ENCODE assay signal across 10 cellular contexts in genomic region chr7:141649137-141649864, GRCh38. TPM values are rescaled to one million over a fixed set of nuclear protein-coding genes. Genes with fewer than 3 reads are reported as not detected.
DNase-seq lines count a peak whose midpoint lies in the region; ATAC-seq and TF ChIP-seq lines count a peak whose summit lies in the region.
"Had no signal": no experiment of that assay in that cellular context is flagged by ENCODE, and none has a peak within 500 bp of the region (broad histone marks: within the 10 kb centered on the region; RNA-seq: fewer than 3 reads in every experiment).

No MANE protein-coding gene starts in this region.

- peaks cover 27% of the 10 kb centered on the region for H3K4me1 Mint-ChIP-seq in chondrocyte (ENCODE audit: low read depth)

- H3K36me3 ChIP-seq in mucosa of descending colon (ENCODE audit: low read depth), result no peaks in the 10 kb centered on the region
- peaks cover 0 to 44% (median 3%) of the 10 kb centered on the region in 3 donors for H3K36me3 ChIP-seq in esophagus squamous epithelium

- DNase-seq in chondrocyte (ENCODE audit: low spot score), result no peak
- DNase-seq in sciatic nerve (ENCODE audit: low spot score), result no peak
- no peak for DNase-seq in stimulated activated CD4-positive, alpha-beta T cell treated with anti-CD3 and anti-CD28 coated beads, Interleukin-4, amount 100 ng/mL, for 4 hours
- no peak for DNase-seq in mucosa of descending colon
- DNase-seq in NCI-H2196 (lab: John Stamatoyannopoulos, UW; ENCODE audit: unreplicated experiment), result no peak
- no peak for DNase-seq in esophagus squamous epithelium (lab: John Stamatoyannopoulos, UW)

- no peaks in the 10 kb centered on the region for H3K9me3 Mint-ChIP-seq in chondrocyte (ENCODE audit: low read depth)

- no peak for TF ChIP-seq POLR2A in esophagus squamous epithelium (IDR thresholded peaks at IDR 0.05)

- H3K36me3 Mint-ChIP-seq in chondrocyte (ENCODE audit: low read depth), result peaks cover under 1% of the 10 kb centered on the region

- peak; percentile 77 for ATAC-seq in GM19324 (IDR thresholded peaks at IDR 0.05; ENCODE audit: low FRiP score, unreplicated experiment)
- ATAC-seq in HG02884 (IDR thresholded peaks at IDR 0.05; ENCODE audit: unreplicated experiment), result peak; percentile 48
- peak; percentile 19 for ATAC-seq in sciatic nerve
- ATAC-seq in mucosa of descending colon, result no peak

- peak overlapping the region; percentile 25 for H3K27ac Mint-ChIP-seq in chondrocyte (ENCODE audit: unreplicated experiment)

- intact Hi-C loops in sciatic nerve (cut with DNase I) (no loop called here), mucosa of descending colon (cut with DNase I, micrococcal nuclease) (no loop called here), esophagus squamous epithelium (cut with DNase I) (no loop called here)

- H3K4me3 Mint-ChIP-seq in chondrocyte (ENCODE audit: unreplicated experiment), result no peak overlapping the region

- H3K9me3 ChIP-seq in mucosa of descending colon (no peaks in the 10 kb centered on the region), esophagus squamous epithelium (no peaks in the 10 kb centered on the region)

- H3K4me3 ChIP-seq in mucosa of descending colon, result no peak overlapping the region
- H3K4me3 ChIP-seq in esophagus squamous epithelium, result no peak overlapping the region

- no peaks in the 10 kb centered on the region for H3K4me1 ChIP-seq in mucosa of descending colon (ENCODE audit: low read depth)
- peaks cover 0 to 14% (median 0%) of the 10 kb centered on the region in 3 donors for H3K4me1 ChIP-seq in esophagus squamous epithelium

- peak overlapping the region in 2 of 4 donors; percentile 7 to 46 for H3K27ac ChIP-seq in esophagus squamous epithelium

- H3K27me3 ChIP-seq in esophagus squamous epithelium, result no peaks in the 10 kb centered on the region

- WGBS in esophagus squamous epithelium, 2 donors, result 51 to 57% methylated on average over 8 of the region's 8 CpGs

- no peaks in the 10 kb centered on the region for H3K27me3 Mint-ChIP-seq in chondrocyte (ENCODE audit: low read depth)

- TF ChIP-seq CTCF in chondrocyte (IDR thresholded peaks at IDR 0.05) (no peak), mucosa of descending colon (IDR thresholded peaks at IDR 0.05) (no peak), esophagus squamous epithelium (IDR thresholded peaks at IDR 0.05) (no peak)

RNA-seq across cellular contexts. Expression of gene DENND11, which starts 52.7 kb away (rescaled TPM):
- total RNA-seq in chondrocyte (8.0 to 9.2 TPM (median 8.5 TPM) in 3 replicates), sciatic nerve (26.6 TPM), mucosa of descending colon (10 to 100 TPM; 25.6 to 38.1 (median 28.0) TPM), esophagus squamous epithelium (10 to 100 TPM; 11.8 to 28.6 (median 14.2) TPM)

RNA-seq across cellular contexts. Expression of gene WEE2, which starts 58.9 kb away (rescaled TPM):
- total RNA-seq in chondrocyte (not detected in 3 replicates), sciatic nerve (not detected), mucosa of descending colon (not detected), esophagus squamous epithelium (not detected)
- total RNA-seq: bronchial epithelial cell, PC-3 had no signal
